Comparison of ENCODE assay signal across 24 cellular contexts in genomic region chr2:178527592-178527991, GRCh38. TPM values are rescaled to one million over a fixed set of nuclear protein-coding genes. Genes with fewer than 3 reads are reported as not detected.
DNase-seq lines count a peak whose midpoint lies in the region; ATAC-seq, FAIRE-seq and TF ChIP-seq lines count a peak whose summit lies in the region.
"Had no signal": no experiment of that assay in that cellular context is flagged by ENCODE, and none has a peak within 500 bp of the region (broad histone marks: within the 10 kb centered on the region; RNA-seq: fewer than 3 reads in every experiment).

No MANE protein-coding gene starts in this region.

- peaks cover 18 to 68% (median 44%) of the 10 kb centered on the region in 4 donors for H3K4me1 Mint-ChIP-seq in CD4-positive, CD25-positive, alpha-beta regulatory T cell
- peaks cover 25% of the 10 kb centered on the region for H3K4me1 Mint-ChIP-seq in neural crest cell

- RAD21 ChIA-PET in GM12878 (lab: Charles Lee; ENCODE audit: unreplicated experiment) = interaction anchor here (0.7 to 4.8 kb wide), 4 partner anchors 10 to 77 kb away, joined by 4 to 29 read pairs (median 7); partner anchors contain the start of genes PJVK, PLEKHA3 and PRKRA

- H3K27ac Mint-ChIP-seq in CD4-positive, CD25-positive, alpha-beta regulatory T cell = peak overlapping the region in 1 of 3 donors; percentile 76
- no peak overlapping the region for H3K27ac Mint-ChIP-seq in neural crest cell (ENCODE audit: unreplicated experiment)

- TF ChIP-seq CTCF in GM12878 (IDR thresholded peaks at IDR 0.05 in 2 of 3, conservative IDR thresholded peaks at IDR 0.05 in 1 of 3; ENCODE audit: control insufficient read depth in 2 of 3, extremely low read depth in 1 of 3, insufficient read depth in 1 of 3, low read depth in 3 of 3, low read length in 3 of 3) (no peak), neural crest cell (conservative IDR thresholded peaks at IDR 0.05) (no peak), GM13977 (IDR thresholded peaks at IDR 0.05; ENCODE audit: extremely low read depth, insufficient read depth, missing control alignments) (no peak), dorsolateral prefrontal cortex (IDR thresholded peaks at IDR 0.05 in 54 of 56, conservative IDR thresholded peaks at IDR 0.05 in 2 of 56; ENCODE audit: low read depth in 1 of 56, partially characterized antibody in 56 of 56) (no peak)

- no peaks in the 10 kb centered on the region for H4K20me1 ChIP-seq in GM12878 (ENCODE audit: control insufficient read depth, insufficient read depth)
- H4K20me1 ChIP-seq: BLaER1 had no signal

- H3K36me3 Mint-ChIP-seq in CD4-positive, CD25-positive, alpha-beta regulatory T cell = peaks cover 55% of the 10 kb centered on the region
- peaks cover 37% of the 10 kb centered on the region for H3K36me3 Mint-ChIP-seq in neural crest cell (ENCODE audit: low read depth)

- WGBS in GM12878 (ENCODE audit: insufficient coverage, insufficient replicate concordance, low lambda C conversion rate, missing lambda C conversion rate) = 94% methylated on average over 2 of the region's 2 CpGs

- peaks cover 12% of the 10 kb centered on the region for H3K4me1 ChIP-seq in CD4-positive, CD25-positive, alpha-beta regulatory T cell (ENCODE audit: control insufficient read depth, insufficient read depth, low read length, poor library complexity, severe bottlenecking)
- H3K4me1 ChIP-seq in GM12878 (ENCODE audit: control insufficient read depth, insufficient read depth, low read length) = peaks cover 33% of the 10 kb centered on the region
- H3K4me1 ChIP-seq: BLaER1 had no signal

- peaks cover 64% of the 10 kb centered on the region for H3K79me2 ChIP-seq in GM12878 (ENCODE audit: control insufficient read depth, insufficient read depth, low read length)

- H3K4me3 Mint-ChIP-seq in CD4-positive, CD25-positive, alpha-beta regulatory T cell = peak overlapping the region in 1 of 4 donors; percentile 1
- peak overlapping the region; percentile 41 for H3K4me3 Mint-ChIP-seq in neural crest cell
- H3K4me3 Mint-ChIP-seq: CD4-positive, alpha-beta memory T cell; IgD-negative memory B cell had no signal

- H3K9me3 ChIP-seq in CD4-positive, CD25-positive, alpha-beta regulatory T cell (ENCODE audit: control insufficient read depth in 2 of 2, low read length in 2 of 2) = no peaks in the 10 kb centered on the region
- no peaks in the 10 kb centered on the region; the same call in 1 of the 3 replicates for H3K9me3 ChIP-seq in GM12878 (replicated peaks; ENCODE audit: control insufficient read depth, insufficient read depth, low read length)
- H3K9me3 ChIP-seq: BLaER1 had no signal

- BruUV-seq in GM12878 (replicated peaks; lab: Mats Ljungman, UMichigan) = no TSS peak

- H3K9ac ChIP-seq in GM12878 (ENCODE audit: control insufficient read depth, insufficient read depth, low read length) = no peak overlapping the region
- H3K9ac ChIP-seq: BLaER1 had no signal

- peak overlapping the region; percentile 26 for H3K4me3 ChIP-seq in CD4-positive, CD25-positive, alpha-beta regulatory T cell (ENCODE audit: low read depth, low read length)
- H3K4me3 ChIP-seq in GM12878 (peak overlapping the region; percentile 30; the same call in 1 of the 2 replicates), dorsolateral prefrontal cortex (no peak overlapping the region)
- H3K4me3 ChIP-seq: BLaER1 had no signal

- in situ Hi-C loops in GM12878 (cut with MboI) (no loop called here), GM13977 (cut with MboI; ENCODE audit: low pct_unique_long_range_greater_than_20kb, low sequenced_read_pairs, unreplicated experiment) (no loop called here)

- TF ChIP-seq EP300 in GM12878 (IDR thresholded peaks at IDR 0.05; ENCODE audit: borderline replicate concordance in 1 of 2, control insufficient read depth in 1 of 2, low read depth in 2 of 2, low read length in 2 of 2) = no peak

- DNase-seq in CD4-positive, CD25-positive, alpha-beta regulatory T cell = no peak
- DNase-seq in GM12891 (ENCODE audit: insufficient read length, low spot score) = no peak
- DNase-seq in GM12878 (ENCODE audit: low read depth, low spot score) = no peak
- DNase-seq in neural crest cell (ENCODE audit: low read depth, low spot score) = no peak
- no peak for DNase-seq in GM13977 (ENCODE audit: low spot score)
- no peak for DNase-seq in stimulated activated CD4-positive, alpha-beta T cell treated with anti-CD3 and anti-CD28 coated beads, Interleukin-12 subunit alpha, Interleukin-12 subunit beta, amount 100 ng/mL, for 4 hours
- DNase-seq in dorsolateral prefrontal cortex = no peak
- DNase-seq: Calu3; CD4-positive, alpha-beta memory T cell; EL; GF-D8; H7; Karpas-422; MV-4-11; NCI-H1694; NCI-H2081; NCI-H2171; NCI-H345; NCI-H524; NCI-H774; OCI-M1 had no signal

- TF ChIP-seq POLR2A in GM12891 (IDR thresholded peaks at IDR 0.05; ENCODE audit: low read depth, low read length) (no peak), GM12878 (IDR thresholded peaks at IDR 0.05; ENCODE audit: low read depth, low read length) (no peak)

- POLR2A ChIA-PET in GM12878 (lab: Charles Lee) = interaction anchor here (0.6 to 1.8 kb wide), 5 partner anchors 9 to 77 kb away, joined by 3 to 14 read pairs (median 3); partner anchors contain the start of genes PJVK and PRKRA

- CTCF ChIA-PET in GM12878 (lab: Yijun Ruan, JAX) = interaction anchor here (0.6 to 2.7 kb wide), 6 partner anchors 23 to 492 kb away, joined by 3 to 15 read pairs (median 4); partner anchors contain the start of gene PLEKHA3

- FAIRE-seq in GM12891 (lab: Jason Lieb, UNC) (peak; percentile 40), GM12878 (lab: Jason Lieb, UNC) (no peak)

- H3K27me3 Mint-ChIP-seq in CD4-positive, CD25-positive, alpha-beta regulatory T cell = no peaks in the 10 kb centered on the region
- no peaks in the 10 kb centered on the region for H3K27me3 Mint-ChIP-seq in neural crest cell (ENCODE audit: low read depth)
- H3K27me3 Mint-ChIP-seq: CD4-positive, alpha-beta memory T cell; IgD-negative memory B cell had no signal

- peaks cover 37% of the 10 kb centered on the region for H3K36me3 ChIP-seq in CD4-positive, CD25-positive, alpha-beta regulatory T cell (ENCODE audit: control insufficient read depth, insufficient read depth, low read length)
- peaks cover 2 to 6% of the 10 kb centered on the region in 2 experiments; a peak in 2 of 4 replicates for H3K36me3 ChIP-seq in GM12878 (ENCODE audit: control insufficient read depth in 2 of 2, insufficient read depth in 2 of 2, low read length in 1 of 2)

- H2AFZ ChIP-seq in GM12878 (ENCODE audit: control insufficient read depth, low read depth, low read length) = no peak overlapping the region

- no peak overlapping the region for H3K27ac ChIP-seq in CD4-positive, CD25-positive, alpha-beta regulatory T cell (ENCODE audit: insufficient read depth, low read length, poor library complexity, severe bottlenecking)
- peak overlapping the region; percentile 21 for H3K27ac ChIP-seq in GM12878 (ENCODE audit: control insufficient read depth, insufficient read depth)
- H3K27ac ChIP-seq in dorsolateral prefrontal cortex = no peak overlapping the region
- H3K27ac ChIP-seq: BLaER1 had no signal

- SMC1A ChIA-PET in GM12878 (lab: Charles Lee; ENCODE audit: uncharacterized antibody, unreplicated experiment) = interaction anchor here (0.9 to 3.3 kb wide), 12 partner anchors 9 to 125 kb away, joined by 3 to 21 read pairs (median 4); partner anchors contain the start of genes PJVK and PRKRA

- intact Hi-C loops in GM12878 (cut with micrococcal nuclease; ENCODE audit: unreplicated experiment) (loop anchor here (10.0 kb wide), 1 partner anchor 727 kb away; no protein-coding TSS in a partner anchor), dorsolateral prefrontal cortex (cut with DNase I) (no loop called here)

- ATAC-seq in CD4-positive, CD25-positive, alpha-beta regulatory T cell (ENCODE audit: low read depth in 2 of 2) = no peak
- ATAC-seq in GM12878 = peak; percentile 7
- ATAC-seq: Right ventricle myocardium inferior had no signal

- TF ChIP-seq RAD21 in GM12878 (IDR thresholded peaks at IDR 0.05; ENCODE audit: insufficient read depth, low read depth, low read length) = no peak

- H3K9me3 Mint-ChIP-seq in CD4-positive, CD25-positive, alpha-beta regulatory T cell = peaks cover 0 to 5% (median 0%) of the 10 kb centered on the region in 7 donors
- peaks cover 4% of the 10 kb centered on the region for H3K9me3 Mint-ChIP-seq in neural crest cell

- no peaks in the 10 kb centered on the region for H3K27me3 ChIP-seq in CD4-positive, CD25-positive, alpha-beta regulatory T cell (ENCODE audit: control insufficient read depth, insufficient read depth, low read length)
- no peaks in the 10 kb centered on the region for H3K27me3 ChIP-seq in GM12878 (replicated peaks in 1 of 2; ENCODE audit: control insufficient read depth in 2 of 2, insufficient read depth in 2 of 2, low read length in 1 of 2)
- no peaks in the 10 kb centered on the region for H3K27me3 ChIP-seq in dorsolateral prefrontal cortex
- H3K27me3 ChIP-seq: BLaER1 had no signal

- H3K4me2 ChIP-seq in GM12878 (ENCODE audit: control insufficient read depth, insufficient read depth) = peak overlapping the region; percentile 56
- H3K4me2 ChIP-seq: BLaER1 had no signal

RNA-seq across cellular contexts. Expression of gene PLEKHA3, which starts 47.3 kb away (rescaled TPM):
- total RNA-seq in CD4-positive, CD25-positive, alpha-beta regulatory T cell = 28.2 TPM
- polyA plus RNA-seq in CD4-positive, CD25-positive, alpha-beta regulatory T cell = 10 to 100 TPM; 26.4 to 39.0 (median 27.7) TPM
- polyA plus RNA-seq in GM12891 (2012; ENCODE audit: low read depth, missing spikeins) = 5.2 TPM
- 9.8 and 12.6 TPM in 2 replicates for total RNA-seq in GM12878 (2013; cell fraction: nucleolus; rRNA removed)
- total RNA-seq in GM12878 (2014; rRNA removed) (3.8 and 3.9 TPM in 2 replicates), GM12878 (2014; rRNA removed; fragmentation: Illumina TruSeq; extraction: Trizol) (7.1 and 7.3 TPM in 2 replicates), GM12878 (2021) (13.3 and 15.3 TPM in 2 replicates), neural crest cell (22.0 and 23.2 TPM in 2 replicates), dorsolateral prefrontal cortex (10 to 100 TPM; 23.8 to 61.8 (median 37.5) TPM)
- polyA plus RNA-seq in GM12878 (2011; ENCODE audit: low read depth) = 1.3 TPM
- polyA plus RNA-seq in GM12878 (2011; rRNA removed) (21.1 and 34.0 TPM in 2 replicates), GM12878 (2014; fragmentation: Illumina TruSeq; extraction: Trizol) (7.2 and 7.3 TPM in 2 replicates), GM12878 (2014; fragmentation: Nextera tagmentation; extraction: Ambion mirVana) (1 to 10 TPM; 1.4 to 2.0 TPM), GM12878 (2014; rRNA removed) (5.4 and 7.6 TPM in 2 replicates), GM12878 (2016; fragmentation: Nextera tagmentation; extraction: Ambion mirVana) (10 to 100 TPM; 10.3 to 10.6 TPM)
- 3.0 and 3.4 TPM in 2 replicates for polyA plus RNA-seq in GM12878 (2011; cell fraction: cytosol; rRNA removed)
- 3.9 and 5.8 TPM in 2 replicates for polyA plus RNA-seq in GM12878 (2011; cell fraction: nucleus; rRNA removed)
- 4.5 and 6.7 TPM in 2 replicates for polyA plus RNA-seq in GM12878 (2012)
- 4.4 and 7.1 TPM in 2 replicates for polyA minus RNA-seq in GM12878 (2011; rRNA and poly(A)+ RNA removed)
- polyA minus RNA-seq in GM12878 (2011; cell fraction: cytosol; rRNA and poly(A)+ RNA removed) = 2.9 and 7.5 TPM in 2 replicates
- polyA minus RNA-seq in GM12878 (2011; cell fraction: nucleus; rRNA and poly(A)+ RNA removed) = 5.0 and 8.4 TPM in 2 replicates

RNA-seq across cellular contexts. Expression of gene FKBP7, which starts 49.2 kb away (rescaled TPM):
- total RNA-seq in CD4-positive, CD25-positive, alpha-beta regulatory T cell = 0.59 TPM
- polyA plus RNA-seq in CD4-positive, CD25-positive, alpha-beta regulatory T cell = 1 to 10 TPM in 2 of 4 donors, under 1 TPM in 2; 0.42 to 3.1 (median 1.0) TPM
- polyA plus RNA-seq in GM12891 (2012; ENCODE audit: low read depth, missing spikeins) = 3.7 TPM
- 5.1 and 5.2 TPM in 2 replicates for total RNA-seq in GM12878 (2013; cell fraction: nucleolus; rRNA removed)
- total RNA-seq in GM12878 (2014; rRNA removed) (7.8 and 10.2 TPM in 2 replicates), GM12878 (2014; rRNA removed; fragmentation: Illumina TruSeq; extraction: Trizol) (9.6 and 10.5 TPM in 2 replicates), GM12878 (2021) (5.6 and 6.4 TPM in 2 replicates), neural crest cell (25.2 and 28.3 TPM in 2 replicates), dorsolateral prefrontal cortex (1 to 10 TPM in 116 of 120 experiments, under 1 TPM in 4; 0.76 to 7.8 (median 3.0) TPM)
- 4.9 TPM for polyA plus RNA-seq in GM12878 (2011; ENCODE audit: low read depth)
- polyA plus RNA-seq in GM12878 (2011; rRNA removed) (6.3 and 8.1 TPM in 2 replicates), GM12878 (2014; fragmentation: Illumina TruSeq; extraction: Trizol) (15.2 and 17.0 TPM in 2 replicates), GM12878 (2014; fragmentation: Nextera tagmentation; extraction: Ambion mirVana) (10 to 100 TPM; 16.6 to 16.7 TPM), GM12878 (2014; rRNA removed) (9.8 and 11.3 TPM in 2 replicates), GM12878 (2016; fragmentation: Nextera tagmentation; extraction: Ambion mirVana) (10 to 100 TPM; 13.7 to 14.7 TPM)
- 2.8 TPM in 2 replicates for polyA plus RNA-seq in GM12878 (2011; cell fraction: cytosol; rRNA removed)
- 2.4 and 2.9 TPM in 2 replicates for polyA plus RNA-seq in GM12878 (2011; cell fraction: nucleus; rRNA removed)
- polyA plus RNA-seq in GM12878 (2012) = 3.6 and 4.4 TPM in 2 replicates
- polyA minus RNA-seq in GM12878 (2011; rRNA and poly(A)+ RNA removed) = 1.1 and 1.8 TPM in 2 replicates
- polyA minus RNA-seq in GM12878 (2011; cell fraction: cytosol; rRNA and poly(A)+ RNA removed) = 0.94 and 2.8 TPM in 2 replicates
- 3.9 and 5.0 TPM in 2 replicates for polyA minus RNA-seq in GM12878 (2011; cell fraction: nucleus; rRNA and poly(A)+ RNA removed)

Comparison
In these comparisons a context has a peak if more than half of its experiments do, and no peak if none do; other contexts are left out.
1. H3K4me3 ChIP-seq: peak in CD4-positive, CD25-positive, alpha-beta regulatory T cell (single experiment) and GM12878 (single experiment); none in dorsolateral prefrontal cortex (0 of 59).